In genomic region chr1:229339520-229339919, GRCh38 we compare ENCODE assay signal across 1 cellular context.
TF ChIP-seq lines count a peak whose summit lies in the region.

No MANE protein-coding gene starts in this region.

TF ChIP-seq in GM12878, 131 proteins besides CTCF, POLR2A, EP300 and RAD21 (continued from another document):
- TF ChIP-seq, protein P1, sequence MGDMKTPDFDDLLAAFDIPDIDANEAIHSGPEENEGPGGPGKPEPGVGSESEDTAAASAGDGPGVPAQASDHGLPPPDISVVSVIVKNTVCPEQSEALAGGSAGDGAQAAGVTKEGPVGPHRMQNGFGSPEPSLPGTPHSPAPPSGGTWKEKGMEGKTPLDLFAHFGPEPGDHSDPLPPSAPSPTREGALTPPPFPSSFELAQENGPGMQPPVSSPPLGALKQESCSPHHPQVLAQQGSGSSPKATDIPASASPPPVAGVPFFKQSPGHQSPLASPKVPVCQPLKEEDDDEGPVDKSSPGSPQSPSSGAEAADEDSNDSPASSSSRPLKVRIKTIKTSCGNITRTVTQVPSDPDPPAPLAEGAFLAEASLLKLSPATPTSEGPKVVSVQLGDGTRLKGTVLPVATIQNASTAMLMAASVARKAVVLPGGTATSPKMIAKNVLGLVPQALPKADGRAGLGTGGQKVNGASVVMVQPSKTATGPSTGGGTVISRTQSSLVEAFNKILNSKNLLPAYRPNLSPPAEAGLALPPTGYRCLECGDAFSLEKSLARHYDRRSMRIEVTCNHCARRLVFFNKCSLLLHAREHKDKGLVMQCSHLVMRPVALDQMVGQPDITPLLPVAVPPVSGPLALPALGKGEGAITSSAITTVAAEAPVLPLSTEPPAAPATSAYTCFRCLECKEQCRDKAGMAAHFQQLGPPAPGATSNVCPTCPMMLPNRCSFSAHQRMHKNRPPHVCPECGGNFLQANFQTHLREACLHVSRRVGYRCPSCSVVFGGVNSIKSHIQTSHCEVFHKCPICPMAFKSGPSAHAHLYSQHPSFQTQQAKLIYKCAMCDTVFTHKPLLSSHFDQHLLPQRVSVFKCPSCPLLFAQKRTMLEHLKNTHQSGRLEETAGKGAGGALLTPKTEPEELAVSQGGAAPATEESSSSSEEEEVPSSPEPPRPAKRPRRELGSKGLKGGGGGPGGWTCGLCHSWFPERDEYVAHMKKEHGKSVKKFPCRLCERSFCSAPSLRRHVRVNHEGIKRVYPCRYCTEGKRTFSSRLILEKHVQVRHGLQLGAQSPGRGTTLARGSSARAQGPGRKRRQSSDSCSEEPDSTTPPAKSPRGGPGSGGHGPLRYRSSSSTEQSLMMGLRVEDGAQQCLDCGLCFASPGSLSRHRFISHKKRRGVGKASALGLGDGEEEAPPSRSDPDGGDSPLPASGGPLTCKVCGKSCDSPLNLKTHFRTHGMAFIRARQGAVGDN (IDR thresholded peaks at IDR 0.05): no peak
